16 cellular contexts compared by ENCODE assay signal in genomic region chr4:77347341-77347740, GRCh38.
A peak's percentile ranks its signal among the peaks of the same experiment; 100 is the strongest.
DNase-seq lines count a peak whose midpoint lies in the region; ATAC-seq and FAIRE-seq lines count a peak whose summit lies in the region.
"Had no signal": no experiment of that assay in that cellular context is flagged by ENCODE, and none has a peak within 500 bp of the region (broad histone marks: within the 10 kb centered on the region; RNA-seq: fewer than 3 reads in every experiment).

No MANE protein-coding gene starts in this region.

- no peaks in the 10 kb centered on the region for H3K4me1 ChIP-seq in small intestine (ENCODE audit: control insufficient read depth in 2 of 2, insufficient read depth in 1 of 2, low read depth in 1 of 2, low read length in 1 of 2)

- H3K27me3 ChIP-seq in small intestine (ENCODE audit: control insufficient read depth in 2 of 2, insufficient read depth in 2 of 2, low read length in 2 of 2) = no peaks in the 10 kb centered on the region

- no peaks in the 10 kb centered on the region for H3K36me3 ChIP-seq in small intestine (ENCODE audit: control insufficient read depth in 2 of 2, insufficient read depth in 2 of 2, low read length in 2 of 2)

- peak overlapping the region; percentile 22 to 34 for H3K27ac ChIP-seq in small intestine (ENCODE audit: low read depth in 1 of 2, low read length in 1 of 2)

- intact Hi-C loops in sciatic nerve (cut with DNase I) = no loop called here

- 7 to 56% (median 26%) methylated on average over 4 of the region's 4 CpGs for WGBS in small intestine, 3 donors

- H3K9me3 ChIP-seq in small intestine (ENCODE audit: control insufficient read depth, low read depth) = peaks cover 1% of the 10 kb centered on the region

- peak; percentile 29 for DNase-seq in SKM-1 (lab: John Stamatoyannopoulos, UW; ENCODE audit: unreplicated experiment)
- peak; percentile 83 for DNase-seq in small intestine
- DNase-seq in sciatic nerve (ENCODE audit: low spot score) = no peak
- no peak for DNase-seq in DMS 273 treated with DMSO at 0.1 percent for 48 hours (lab: John Stamatoyannopoulos, UW)
- DNase-seq in stimulated activated naive CD4-positive, alpha-beta T cell (lab: John Stamatoyannopoulos, UW) = no peak
- no peak for DNase-seq in GM03348 (ENCODE audit: low spot score)
- DNase-seq: activated CD4-positive, alpha-beta T cell treated with anti-CD3 and anti-CD28 coated beads for 1 hour; activated T-cell treated with anti-CD3 and anti-CD28 coated beads, Interleukin-2, amount 50 U/mL, for 48 hours; aorta; CD4-positive, alpha-beta memory T cell; naive thymus-derived CD4-positive, alpha-beta T cell; NCI-H1048; NCI-H510A; Right ventricle myocardium superior had no signal

- peak; percentile 74 for ATAC-seq in GM18873 (IDR thresholded peaks at IDR 0.05; ENCODE audit: low FRiP score, unreplicated experiment)
- peak; percentile 55 for ATAC-seq in HG02943 (IDR thresholded peaks at IDR 0.05; ENCODE audit: low read depth, unreplicated experiment)
- ATAC-seq in sciatic nerve = no peak
- ATAC-seq: naive thymus-derived CD4-positive, alpha-beta T cell had no signal

- no peak for FAIRE-seq in small intestine (lab: Jason Lieb, UNC)

- no peak overlapping the region for H3K4me3 ChIP-seq in small intestine (ENCODE audit: low read depth in 1 of 2, low read length in 2 of 2)

Comparison
In these comparisons a context has a peak if more than half of its experiments do, and no peak if none do; other contexts are left out.
1. DNase-seq: peak in SKM-1 (single experiment) and small intestine (single experiment); none in sciatic nerve (single experiment), DMS 273 treated with DMSO at 0.1 percent for 48 hours (single experiment), stimulated activated naive CD4-positive, alpha-beta T cell (0 of 6) and GM03348 (single experiment).